In genomic region chr13:59000770-59001169, GRCh38 we compare ENCODE assay signal across 23 cellular contexts.
DNase-seq lines count a peak whose midpoint lies in the region; ATAC-seq, FAIRE-seq and TF ChIP-seq lines count a peak whose summit lies in the region.
"Had no signal": no experiment of that assay in that cellular context is flagged by ENCODE, and none has a peak within 500 bp of the region (broad histone marks: within the 10 kb centered on the region; RNA-seq: fewer than 3 reads in every experiment).

No MANE protein-coding gene starts in this region.

- no peak overlapping the region for H2AFZ ChIP-seq in astrocyte (ENCODE audit: low read depth, low read length)

- H3K9ac ChIP-seq in astrocyte (ENCODE audit: low read length) = no peak overlapping the region
- H3K9ac ChIP-seq in mesendoderm (ENCODE audit: low read length) = no peak overlapping the region
- H3K9ac ChIP-seq: BLaER1 had no signal

- H3K4me2 ChIP-seq in astrocyte (ENCODE audit: low read length) = no peak overlapping the region
- no peak overlapping the region for H3K4me2 ChIP-seq in mesendoderm (ENCODE audit: low read length)
- H3K4me2 ChIP-seq: BLaER1 had no signal

- H3K9me3 Mint-ChIP-seq in astrocyte (ENCODE audit: unreplicated experiment) = no peaks in the 10 kb centered on the region

- no peaks in the 10 kb centered on the region for H3K79me1 ChIP-seq in mesendoderm (ENCODE audit: low read length)

- H4K8ac ChIP-seq in mesendoderm (ENCODE audit: low read depth, low read length) = peak overlapping the region; percentile 28

- no peaks in the 10 kb centered on the region for H4K20me1 ChIP-seq in astrocyte (ENCODE audit: insufficient read depth, low read length)
- H4K20me1 ChIP-seq: BLaER1 had no signal

- no peak for TF ChIP-seq CTCF in D721Med (IDR thresholded peaks at IDR 0.05; ENCODE audit: insufficient read depth, missing control alignments)
- no peak for TF ChIP-seq CTCF in astrocyte (IDR thresholded peaks at IDR 0.05; ENCODE audit: insufficient read depth, low read depth, low read length)

- peak; percentile 35 for FAIRE-seq in D721Med (lab: Jason Lieb, UNC)
- no peak for FAIRE-seq in astrocyte (lab: Jason Lieb, UNC)
- FAIRE-seq: G401.6 had no signal

- no peaks in the 10 kb centered on the region for H3K27me3 ChIP-seq in astrocyte (ENCODE audit: insufficient read depth, low read length)
- no peaks in the 10 kb centered on the region for H3K27me3 ChIP-seq in mesendoderm (ENCODE audit: insufficient read depth, low read length, poor library complexity)
- H3K27me3 ChIP-seq: BLaER1, SJSA1 had no signal

- no peak overlapping the region for H2BK15ac ChIP-seq in mesendoderm (replicated peaks; ENCODE audit: low read depth)

- H3K9me3 ChIP-seq in astrocyte (ENCODE audit: insufficient read depth, low read depth, low read length) = no peaks in the 10 kb centered on the region
- H3K9me3 ChIP-seq: BLaER1, SJSA1 had no signal

- no peak overlapping the region for H3K4ac ChIP-seq in mesendoderm (ENCODE audit: low read depth, low read length)

- no peak overlapping the region for H2BK120ac ChIP-seq in mesendoderm (ENCODE audit: low read depth, low read length)

- peaks cover 13% of the 10 kb centered on the region for H3K4me1 Mint-ChIP-seq in astrocyte (ENCODE audit: low read depth, unreplicated experiment)
- H3K4me1 Mint-ChIP-seq: CD4-positive, CD25-positive, alpha-beta regulatory T cell had no signal

- ATAC-seq in GM18858 (IDR thresholded peaks at IDR 0.05; ENCODE audit: unreplicated experiment) (no peak), GM18870 (IDR thresholded peaks at IDR 0.05; ENCODE audit: unreplicated experiment) (no peak)
- ATAC-seq: HCT116 had no signal

- no peak overlapping the region for H2AK5ac ChIP-seq in mesendoderm (ENCODE audit: low read length)

- no peak overlapping the region for H3K18ac ChIP-seq in mesendoderm (ENCODE audit: low read length)

- H3K56ac ChIP-seq in mesendoderm (ENCODE audit: low read length) = no peak overlapping the region

- H3K4me1 ChIP-seq in astrocyte (ENCODE audit: insufficient read depth, low read length) (no peaks in the 10 kb centered on the region), mesendoderm (ENCODE audit: control insufficient read depth, low read depth, low read length) (peaks cover 2% of the 10 kb centered on the region)
- H3K4me1 ChIP-seq: BLaER1, SJSA1 had no signal

- H3K36me3 Mint-ChIP-seq in astrocyte (ENCODE audit: low read depth, unreplicated experiment) = no peaks in the 10 kb centered on the region
- H3K36me3 Mint-ChIP-seq: CD4-positive, CD25-positive, alpha-beta regulatory T cell had no signal

- no peak overlapping the region for H2BK5ac ChIP-seq in mesendoderm (ENCODE audit: low read length)

- H3K79me2 ChIP-seq in astrocyte (ENCODE audit: insufficient read depth, low read length) (no peaks in the 10 kb centered on the region), mesendoderm (ENCODE audit: control insufficient read depth, insufficient read depth, low read length) (no peaks in the 10 kb centered on the region)

- H3K4me3 Mint-ChIP-seq in astrocyte (ENCODE audit: unreplicated experiment) = no peak overlapping the region
- H3K4me3 Mint-ChIP-seq: CD4-positive, CD25-positive, alpha-beta regulatory T cell had no signal

- DNase-seq in D721Med (ENCODE audit: insufficient read length, low spot score) = no peak
- peak; percentile 44 for DNase-seq in OCI-M1 (lab: John Stamatoyannopoulos, UW)
- peak; percentile 19 for DNase-seq in astrocyte (ENCODE audit: low read depth)
- peak; percentile 50 for DNase-seq in mesendoderm
- no peak for DNase-seq in NCI-H2029 treated with DMSO at 0.1 percent for 48 hours (lab: John Stamatoyannopoulos, UW)
- no peak for DNase-seq in NCI-H1694 (lab: John Stamatoyannopoulos, UW)
- DNase-seq: CD4-positive, CD25-positive, alpha-beta regulatory T cell; DMS53; NCI-H1092; NCI-H1417 treated with DMSO at 0.1 percent for 48 hours; NCI-H187 treated with DMSO at 0.1 percent for 48 hours; NCI-H2107; NCI-H524; NCI-H748 treated with DMSO at 0.1 percent for 48 hours; Right ventricle myocardium superior; RPMI8226; SW 1271 had no signal

- no peaks in the 10 kb centered on the region for H3K27me3 Mint-ChIP-seq in astrocyte (ENCODE audit: low read depth, unreplicated experiment)
- H3K27me3 Mint-ChIP-seq: CD4-positive, CD25-positive, alpha-beta regulatory T cell had no signal

- H3K36me3 ChIP-seq in astrocyte (ENCODE audit: insufficient read depth, low read length) (no peaks in the 10 kb centered on the region), mesendoderm (ENCODE audit: control insufficient read depth, insufficient read depth, low read length) (no peaks in the 10 kb centered on the region)
- H3K36me3 ChIP-seq: BLaER1, SJSA1 had no signal

- no peak overlapping the region for H4K5ac ChIP-seq in mesendoderm (ENCODE audit: low read length)

- H3K27ac ChIP-seq in astrocyte (ENCODE audit: low read depth, low read length) = no peak overlapping the region
- no peak overlapping the region for H3K27ac ChIP-seq in mesendoderm (ENCODE audit: low read depth, low read length)
- H3K27ac ChIP-seq: BLaER1, SJSA1 had no signal

- H3K27ac Mint-ChIP-seq in astrocyte (ENCODE audit: unreplicated experiment) = peak overlapping the region; percentile 75
- H3K27ac Mint-ChIP-seq: CD4-positive, CD25-positive, alpha-beta regulatory T cell had no signal

- no peak overlapping the region for H3K4me3 ChIP-seq in astrocyte (ENCODE audit: insufficient read depth, low read depth, low read length)
- H3K4me3 ChIP-seq in mesendoderm (ENCODE audit: low read length) = no peak overlapping the region
- H3K4me3 ChIP-seq: BLaER1, SJSA1 had no signal

- H3K23ac ChIP-seq in mesendoderm (ENCODE audit: low read length) = no peak overlapping the region

Comparison
In these comparisons a context has a peak if more than half of its experiments do, and no peak if none do; other contexts are left out.
1. DNase-seq: peak in OCI-M1 (single experiment), astrocyte (single experiment) and mesendoderm (single experiment); none in D721Med (single experiment), NCI-H2029 treated with DMSO at 0.1 percent for 48 hours (single experiment) and NCI-H1694 (single experiment).